8 cellular contexts compared by ENCODE assay signal in the genomic region with DNA sequence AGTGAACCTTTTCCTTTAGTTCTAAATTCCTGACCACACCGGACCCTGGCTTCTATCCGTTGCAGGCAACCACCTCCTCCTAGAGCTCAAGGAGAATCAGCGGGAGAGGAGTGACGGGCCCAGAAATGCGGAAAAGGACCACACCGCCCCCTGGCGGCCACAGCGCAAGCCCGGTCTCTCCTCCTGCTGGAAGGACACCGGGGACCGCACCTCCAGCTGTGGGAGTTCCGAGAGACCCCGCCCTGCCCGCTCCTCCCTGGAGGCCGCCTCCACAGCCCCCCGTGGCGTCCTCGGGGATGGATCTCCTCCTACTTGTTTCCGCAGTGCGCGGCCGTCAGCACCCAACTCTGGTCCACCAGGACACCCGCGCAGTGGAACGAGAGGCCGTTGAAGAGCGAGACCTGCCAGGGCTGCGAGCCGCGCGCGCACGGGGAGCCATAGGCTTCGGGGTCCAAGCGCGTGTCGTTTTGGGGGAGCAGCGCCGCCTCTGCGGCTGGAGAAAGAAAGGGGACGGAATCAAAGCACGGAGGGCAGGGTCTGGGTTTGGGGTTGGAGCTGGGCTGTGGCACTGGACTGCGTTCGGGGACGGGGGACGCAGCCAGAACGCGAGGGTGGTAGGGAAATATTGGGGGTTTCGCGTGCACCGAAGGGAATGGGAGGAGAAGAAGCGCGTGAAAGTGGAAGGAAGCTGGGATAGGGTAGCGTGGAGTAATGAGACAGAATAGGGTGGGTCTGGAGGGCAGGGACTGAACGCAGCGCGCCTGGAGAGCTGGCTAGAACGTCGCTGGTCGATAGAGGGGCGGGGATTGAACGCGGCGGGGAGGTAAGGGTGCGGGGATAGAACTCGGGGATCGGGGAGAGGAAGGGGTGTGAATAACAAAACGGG. TPM values are rescaled to one million over a fixed set of nuclear protein-coding genes. Genes with fewer than 3 reads are reported as not detected.
DNase-seq lines count a peak whose midpoint lies in the region; FAIRE-seq and TF ChIP-seq lines count a peak whose summit lies in the region.

No MANE protein-coding gene starts in this region.

- DNase-seq in SIG-M5 treated with dmso at 0.1 percent for 504 hours (lab: John Stamatoyannopoulos, UW; ENCODE audit: unreplicated experiment) (peak; percentile 37), SIG-M5 (lab: John Stamatoyannopoulos, UW) (no peak), NCI-H2227 (lab: John Stamatoyannopoulos, UW; ENCODE audit: unreplicated experiment) (peak; percentile 82), fibroblast of villous mesenchyme (ENCODE audit: low read depth) (peak; percentile 8), neuronal stem cell (ENCODE audit: low spot score) (peak; percentile 69), transverse colon (peak; percentile 67), H54 (ENCODE audit: insufficient read length, low spot score) (no peak)
- DNase-seq in activated CD8-positive, alpha-beta memory T cell treated with anti-CD3 and anti-CD28 coated beads, Interleukin-2, amount 50 U/mL, for 48 hours = peak; percentile 93

- peak overlapping the region; percentile 44 for H3K18ac ChIP-seq in neuronal stem cell (ENCODE audit: low read length)

- TF ChIP-seq EP300 in transverse colon (IDR thresholded peaks at IDR 0.05; ENCODE audit: low read depth) = no peak

- H2BK15ac ChIP-seq in neuronal stem cell (ENCODE audit: low read length) = peak overlapping the region; percentile 11

- peaks cover 0 to 3% of the 10 kb centered on the region in 2 donors for H3K9me3 ChIP-seq in neuronal stem cell (replicated peaks in 1 of 2; ENCODE audit: control insufficient read depth in 2 of 2, insufficient read depth in 1 of 2, low read depth in 1 of 2, low read length in 2 of 2)
- H3K9me3 ChIP-seq in transverse colon = no peaks in the 10 kb centered on the region

- H2AK5ac ChIP-seq in neuronal stem cell (ENCODE audit: low read depth, low read length) = no peak overlapping the region

- FAIRE-seq in H54 (lab: Jason Lieb, UNC) = no peak

- peak overlapping the region; percentile 60 for H3K23ac ChIP-seq in neuronal stem cell (ENCODE audit: low read depth, low read length, poor library complexity)

- in situ Hi-C loops in transverse colon (cut with MboI; ENCODE audit: low pct_ligation_motif_present in 1 of 4, low pct_unique_long_range_greater_than_20kb in 1 of 4, low sequenced_read_pairs in 3 of 4) = no loop called here

- peak; percentile 42 for TF ChIP-seq CTCF in fibroblast of villous mesenchyme (IDR thresholded peaks at IDR 0.05; ENCODE audit: insufficient read depth, low read depth, low read length)
- peak; percentile 50 to 74 (median 62) for TF ChIP-seq CTCF in transverse colon (IDR thresholded peaks at IDR 0.05)

- TF ChIP-seq POLR2A in transverse colon (IDR thresholded peaks at IDR 0.05) = no peak
- no peak for TF ChIP-seq POLR2A in H54 (IDR thresholded peaks at IDR 0.05; ENCODE audit: low read depth, low read length)

- peaks cover 3% of the 10 kb centered on the region for H3K79me1 ChIP-seq in neuronal stem cell (ENCODE audit: low read depth, low read length)

- H3K27me3 ChIP-seq in neuronal stem cell (ENCODE audit: control insufficient read depth in 3 of 3, insufficient read depth in 3 of 3, low read depth in 1 of 3, low read length in 3 of 3) (peaks cover 11 to 61% (median 43%) of the 10 kb centered on the region in 3 experiments), transverse colon (peaks cover 72% of the 10 kb centered on the region)

- H3K4me3 ChIP-seq in fibroblast of villous mesenchyme (ENCODE audit: low read depth, low read length) (no peak overlapping the region), neuronal stem cell (ENCODE audit: low read length in 2 of 2) (peak overlapping the region in 1 of 2 donors; percentile 78), transverse colon (peak overlapping the region in 1 of 4 donors; percentile 18)

- peak overlapping the region; percentile 56 for H2AFZ ChIP-seq in neuronal stem cell (ENCODE audit: low read length)

- no CpG with 5 or more reads among the region's 68 CpGs for WGBS in neuronal stem cell (ENCODE audit: extremely low coverage in 2 of 2, insufficient read length in 2 of 2, insufficient replicate concordance in 1 of 2), 2 donors
- 0 to 9% methylated on average over 16 to 61 of the region's 68 CpGs for WGBS in transverse colon (ENCODE audit: low coverage in 1 of 2), 2 donors

- H3K4me1 ChIP-seq in neuronal stem cell (ENCODE audit: control insufficient read depth in 2 of 2, insufficient read depth in 1 of 2, low read depth in 1 of 2, low read length in 2 of 2) (peaks cover 0 to 6% of the 10 kb centered on the region in 2 donors), transverse colon (peaks cover 0 to 22% (median 12%) of the 10 kb centered on the region in 4 donors)

- H4K91ac ChIP-seq in neuronal stem cell (ENCODE audit: low read depth, low read length, poor library complexity) = no peak overlapping the region

- no peak overlapping the region for H2BK120ac ChIP-seq in neuronal stem cell (ENCODE audit: low read depth, low read length)

- H3K36me3 ChIP-seq in neuronal stem cell (replicated peaks in 1 of 2; ENCODE audit: control insufficient read depth in 2 of 2, insufficient read depth in 2 of 2, low read length in 2 of 2) (no peaks in the 10 kb centered on the region), transverse colon (no peaks in the 10 kb centered on the region)

- no peak overlapping the region for H3K4ac ChIP-seq in neuronal stem cell (ENCODE audit: low read length)

- peak overlapping the region; percentile 73 for H3K9ac ChIP-seq in neuronal stem cell (ENCODE audit: low read depth, low read length, poor library complexity)

- no peak overlapping the region for H2BK5ac ChIP-seq in neuronal stem cell (ENCODE audit: low read length)

- H2BK12ac ChIP-seq in neuronal stem cell (ENCODE audit: low read length) = peak overlapping the region; percentile 0

- no peak overlapping the region for H3K27ac ChIP-seq in neuronal stem cell (replicated peaks; ENCODE audit: low read length)
- no peak overlapping the region for H3K27ac ChIP-seq in transverse colon

- H3K4me2 ChIP-seq in neuronal stem cell (ENCODE audit: insufficient read depth, low read length, poor library complexity, severe bottlenecking) = peak overlapping the region; percentile 84

- intact Hi-C loops in transverse colon (cut with DNase I; ENCODE audit: low total_unique reads) = no loop called here

- H4K8ac ChIP-seq in neuronal stem cell (ENCODE audit: low read depth, low read length) = no peak overlapping the region

- no peak overlapping the region for H3K14ac ChIP-seq in neuronal stem cell (ENCODE audit: low read length)

RNA-seq across cellular contexts. Expression of a gene that starts 2.5 kb away (rescaled TPM):
- not detected in 2 replicates for total RNA-seq in fibroblast of villous mesenchyme
- 0.86 TPM for polyA plus RNA-seq in neuronal stem cell (2013, experiment 1 of 2)
- 0.61 TPM for polyA plus RNA-seq in neuronal stem cell (2013, experiment 2 of 2)
- total RNA-seq in transverse colon = 1 to 10 TPM in 1 of 4 donors, under 1 TPM in 1, not detected in 2; 0.27 to 1.3 TPM

RNA-seq across cellular contexts. Expression of a gene that starts 9.4 kb away (rescaled TPM):
- not detected in 2 replicates for total RNA-seq in fibroblast of villous mesenchyme
- polyA plus RNA-seq in neuronal stem cell (2013, experiment 1 of 2) = not detected
- polyA plus RNA-seq in neuronal stem cell (2013, experiment 2 of 2) = not detected
- total RNA-seq in transverse colon = under 1 TPM in 2 of 4 donors, not detected in 2; 0.55 to 0.79 TPM

RNA-seq across cellular contexts. Expression of a gene that starts 15.6 kb away (rescaled TPM):
- total RNA-seq in fibroblast of villous mesenchyme (not detected in 2 replicates), transverse colon (not detected)
- polyA plus RNA-seq in neuronal stem cell (2013, experiment 1 of 2) = 2.1 TPM
- polyA plus RNA-seq in neuronal stem cell (2013, experiment 2 of 2) = 1.1 TPM

RNA-seq across cellular contexts. Expression of a gene that starts 17.8 kb away (rescaled TPM):
- total RNA-seq in fibroblast of villous mesenchyme (not detected in 2 replicates), transverse colon (under 1 TPM in 1 of 4 donors, not detected in 3; 0.41 TPM)
- not detected for polyA plus RNA-seq in neuronal stem cell (2013, experiment 1 of 2)
- polyA plus RNA-seq in neuronal stem cell (2013, experiment 2 of 2) = not detected

RNA-seq across cellular contexts. Expression of a gene that starts 33.3 kb away (rescaled TPM):
- total RNA-seq in fibroblast of villous mesenchyme = not detected in 2 replicates
- 0.47 TPM for polyA plus RNA-seq in neuronal stem cell (2013, experiment 1 of 2)
- polyA plus RNA-seq in neuronal stem cell (2013, experiment 2 of 2) = 0.37 TPM
- not detected for total RNA-seq in transverse colon

Comparison
In these comparisons a context has a peak if more than half of its experiments do, and no peak if none do; other contexts are left out.
1. DNase-seq: peak in SIG-M5 treated with dmso at 0.1 percent for 504 hours (single experiment), NCI-H2227 (single experiment), activated CD8-positive, alpha-beta memory T cell treated with anti-CD3 and anti-CD28 coated beads, Interleukin-2, amount 50 U/mL, for 48 hours (single experiment), fibroblast of villous mesenchyme (single experiment), neuronal stem cell (single experiment) and transverse colon (single experiment); none in SIG-M5 (single experiment) and H54 (single experiment).